ENCODE assay signal across 9 cellular contexts in genomic region chr3:112676659-112677234, GRCh38. TPM values are rescaled to one million over a fixed set of nuclear protein-coding genes. Genes with fewer than 3 reads are reported as not detected.
DNase-seq lines count a peak whose midpoint lies in the region; ATAC-seq and TF ChIP-seq lines count a peak whose summit lies in the region.
"Had no signal": no experiment of that assay in that cellular context is flagged by ENCODE, and none has a peak within 500 bp of the region (broad histone marks: within the 10 kb centered on the region; RNA-seq: fewer than 3 reads in every experiment).

No MANE protein-coding gene starts in this region.

- TF ChIP-seq CTCF in HL-60 (IDR thresholded peaks at IDR 0.05; ENCODE audit: insufficient read depth, low read length) (no peak), sigmoid colon (IDR thresholded peaks at IDR 0.05) (no peak)

- TF ChIP-seq POLR2A in sigmoid colon (IDR thresholded peaks at IDR 0.05) = no peak

- H3K4me1 ChIP-seq in sigmoid colon = peaks cover 0 to 24% (median 14%) of the 10 kb centered on the region in 4 donors

- H3K27me3 ChIP-seq in HL-60 (ENCODE audit: insufficient read depth, poor library complexity, severe bottlenecking) = no peaks in the 10 kb centered on the region
- no peaks in the 10 kb centered on the region for H3K27me3 ChIP-seq in sigmoid colon

- peak; percentile 99 for ATAC-seq in GM21381 (IDR thresholded peaks at IDR 0.05; ENCODE audit: unreplicated experiment)

- no peak for TF ChIP-seq EP300 in sigmoid colon (IDR thresholded peaks at IDR 0.05)

- DNase-seq in COLO829 (ENCODE audit: low spot score) (peak; percentile 66), HL-60 (ENCODE audit: low read depth in 1 of 2, low spot score in 1 of 2) (peak; percentile 73 to 82), SHP77 (lab: John Stamatoyannopoulos, UW) (peak; percentile 55 to 78), head of caudate nucleus (peak; percentile 38 to 94 (median 74)), sigmoid colon (peak; percentile 77), mesenteric fat pad (ENCODE audit: low spot score) (no peak)
- peak; percentile 75 for DNase-seq in activated T-helper 9 cell treated with anti-CD3 and anti-CD28 coated beads, Interleukin-2, amount 50 U/mL, for 16 hours (ENCODE audit: low read depth)

- no peaks in the 10 kb centered on the region for H3K9me3 ChIP-seq in sigmoid colon

- no peaks in the 10 kb centered on the region for H3K36me3 ChIP-seq in sigmoid colon

- H3K27ac ChIP-seq in HL-60 (replicated peaks) (no peak overlapping the region), sigmoid colon (peak overlapping the region; percentile 6 to 46 (median 25))

- intact Hi-C loops in head of caudate nucleus (cut with DNase I) = no loop called here
- intact Hi-C loops in sigmoid colon (cut with DNase I) = no loop called here

- H3K4me3 ChIP-seq in HL-60 (replicated peaks; ENCODE audit: insufficient read depth, low read length) (no peak overlapping the region), sigmoid colon (no peak overlapping the region)

- WGBS in sigmoid colon, 2 donors = 14 to 19% methylated on average over 6 of the region's 6 CpGs

RNA-seq across cellular contexts. Expression of gene CCDC80, which starts 35.8 kb away (rescaled TPM):
- total RNA-seq in sigmoid colon (100 to 1,000 TPM in 1 of 4 donors, 10 to 100 TPM in 3; 18.8 to 201 (median 43.8) TPM), mesenteric fat pad (426 TPM)
- polyA plus RNA-seq in sigmoid colon = 10 to 100 TPM in 2 of 3 donors, 1 to 10 TPM in 1; 1.8 to 30.0 (median 12.1) TPM
- total RNA-seq: T-helper 2 cell treated with Interferon-gamma antibody and Interleukin-4, amounts not matched to agents 100 ng/mL and 5 ng/mL, for 36 hours had no signal
